ENCODE assay signal across 1 cellular context in genomic region chr13:96948127-96948526, GRCh38.
A peak's percentile ranks its signal among the peaks of the same experiment; 100 is the strongest.
TF ChIP-seq lines count a peak whose summit lies in the region.

No MANE protein-coding gene starts in this region.

TF ChIP-seq in K562, 482 proteins besides CTCF, POLR2A, EP300 and RAD21 (continued from another document):
- no peak for TF ChIP-seq ZNF592 (IDR thresholded peaks at IDR 0.05)
- TF ChIP-seq ADNP (tag; IDR thresholded peaks at IDR 0.05) = no peak
- no peak for TF ChIP-seq LARP7 (IDR thresholded peaks at IDR 0.05)
- no peak for TF ChIP-seq ZNF785 (CRISPR knock-in tag; IDR thresholded peaks at IDR 0.05)
- TF ChIP-seq ZNF644 (tag; IDR thresholded peaks at IDR 0.05; ENCODE audit: low read depth) = no peak
- no peak for TF ChIP-seq ZSCAN32 (CRISPR knock-in tag; IDR thresholded peaks at IDR 0.05)
- no peak for TF ChIP-seq SFPQ (IDR thresholded peaks at IDR 0.05; ENCODE audit: low read depth, low read length)
- TF ChIP-seq RAD51 (IDR thresholded peaks at IDR 0.05; ENCODE audit: borderline replicate concordance, low read depth) = no peak
- TF ChIP-seq MAFF (IDR thresholded peaks at IDR 0.05; ENCODE audit: low read length) = no peak
- TF ChIP-seq ZNF76 (CRISPR knock-in tag; IDR thresholded peaks at IDR 0.05; ENCODE audit: borderline replicate concordance) = no peak
- no peak for TF ChIP-seq NR2F6 (CRISPR knock-in tag; IDR thresholded peaks at IDR 0.05)
- TF ChIP-seq THRB (CRISPR knock-in tag; conservative IDR thresholded peaks at IDR 0.05) = no peak
- no peak for TF ChIP-seq UBTF (IDR thresholded peaks at IDR 0.05; ENCODE audit: borderline replicate concordance in 1 of 2, low read depth in 2 of 2, low read length in 2 of 2)
- TF ChIP-seq MCM5 (IDR thresholded peaks at IDR 0.05; ENCODE audit: low read depth) = no peak
- TF ChIP-seq GABPA (tag; conservative IDR thresholded peaks at IDR 0.05; ENCODE audit: low read depth) = peak; percentile 80
- no peak for TF ChIP-seq CSDE1 (IDR thresholded peaks at IDR 0.05)
- no peak for TF ChIP-seq ZNF175 (CRISPR knock-in tag; IDR thresholded peaks at IDR 0.05; ENCODE audit: low read depth)
- TF ChIP-seq JUNB (CRISPR knock-in tag; conservative IDR thresholded peaks at IDR 0.05) = no peak
- no peak for TF ChIP-seq ATF7 (IDR thresholded peaks at IDR 0.05)
- TF ChIP-seq HES1 (IDR thresholded peaks at IDR 0.05; ENCODE audit: low read depth) = no peak
- no peak for TF ChIP-seq FOXM1 (IDR thresholded peaks at IDR 0.05; ENCODE audit: low read depth)
- TF ChIP-seq FOXM1 (CRISPR knock-in tag; IDR thresholded peaks at IDR 0.05; ENCODE audit: low read depth) = no peak
- TF ChIP-seq NCOA4 (IDR thresholded peaks at IDR 0.05; ENCODE audit: partially characterized antibody) = no peak
- no peak for TF ChIP-seq E2F3 (CRISPR knock-in tag; IDR thresholded peaks at IDR 0.05)
- no peak for TF ChIP-seq SMARCA4 (IDR thresholded peaks at IDR 0.05)
- no peak for TF ChIP-seq ATF6 (CRISPR knock-in tag; IDR thresholded peaks at IDR 0.05)
